In the genomic region with DNA sequence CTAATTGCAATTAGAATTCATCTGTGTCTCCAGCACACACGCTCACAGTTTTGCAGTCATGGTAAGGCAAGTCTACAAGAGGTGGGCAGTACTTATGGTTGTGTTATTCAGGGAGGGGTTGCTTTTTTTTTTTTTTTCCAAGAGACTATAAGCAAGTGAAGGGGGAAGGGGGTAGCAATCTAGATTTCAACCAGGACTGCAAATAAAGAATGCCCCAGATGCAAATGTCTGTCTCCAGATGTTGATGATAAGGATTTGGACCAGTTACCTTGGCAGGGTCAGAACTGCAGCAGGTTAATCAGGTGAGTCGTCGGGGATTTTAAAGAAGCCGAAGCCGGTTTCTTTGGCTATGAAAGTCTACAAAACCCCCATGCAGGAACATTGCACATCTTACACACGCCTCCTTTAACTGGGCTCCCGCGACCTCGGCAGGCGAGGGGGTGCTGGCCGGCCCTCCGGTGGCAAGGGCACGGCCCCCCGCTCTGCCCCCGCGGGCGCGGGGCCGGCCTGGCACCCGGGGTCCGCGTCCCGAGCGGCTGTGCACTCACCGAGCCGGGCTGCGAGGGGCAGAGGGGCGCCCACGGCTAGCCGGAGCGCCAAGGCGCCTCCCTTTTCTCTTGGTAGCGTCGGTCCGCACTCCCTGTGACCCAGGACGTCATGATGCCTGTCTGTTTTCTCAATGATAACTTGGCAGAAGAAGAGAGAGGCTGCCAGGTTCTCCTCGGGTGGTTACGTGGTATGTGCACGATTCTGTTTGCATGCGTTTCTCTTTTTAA, we compare ENCODE assay signal across 8 cellular contexts.
DNase-seq lines count a peak whose midpoint lies in the region; ATAC-seq, FAIRE-seq and TF ChIP-seq lines count a peak whose summit lies in the region.

No MANE protein-coding gene starts in this region.

- no peak for ATAC-seq in GM18502 (IDR thresholded peaks at IDR 0.05; ENCODE audit: poor library complexity, unreplicated experiment)

- no peak for FAIRE-seq in keratinocyte (lab: Jason Lieb, UNC)

- no peak for TF ChIP-seq CTCF in BE2C (IDR thresholded peaks at IDR 0.05; ENCODE audit: low read depth, low read length)
- no peak for TF ChIP-seq CTCF in keratinocyte (optimal IDR thresholded peaks at IDR 0.05 in 1 of 3, IDR thresholded peaks at IDR 0.05 in 1 of 3, conservative IDR thresholded peaks at IDR 0.05 in 1 of 3; ENCODE audit: extremely low read depth in 1 of 3, insufficient read depth in 2 of 3, low read length in 3 of 3)

- in situ Hi-C loops in T47D (cut with HindIII; ENCODE audit: low pct_unique_long_range_greater_than_20kb, low sequenced_read_pairs): no loop called here

- no peaks in the 10 kb centered on the region for H3K9me1 ChIP-seq in keratinocyte (ENCODE audit: control insufficient read depth, extremely low read depth, insufficient read depth, low read length)

- intact Hi-C loops in posterior vena cava (cut with DNase I): no loop called here

- H3K27ac ChIP-seq in keratinocyte (ENCODE audit: control insufficient read depth, insufficient read depth, low read length) (no peak overlapping the region), subcutaneous abdominal adipose tissue (ENCODE audit: low read depth, low read length) (no peak overlapping the region)

- peak overlapping the region; percentile 67 for H3K4me2 ChIP-seq in keratinocyte (ENCODE audit: control insufficient read depth, extremely low read depth, insufficient read depth, low read depth, low read length)

- peaks cover 14% of the 10 kb centered on the region for H3K27me3 ChIP-seq in BE2C
- H3K27me3 ChIP-seq in keratinocyte (ENCODE audit: control insufficient read depth, extremely low read depth, insufficient read depth, low read length): peaks cover 17% of the 10 kb centered on the region
- H3K27me3 ChIP-seq in subcutaneous abdominal adipose tissue (ENCODE audit: control insufficient read depth in 5 of 5, insufficient read depth in 4 of 5, low read length in 5 of 5): peaks cover 0 to 18% (median 7%) of the 10 kb centered on the region in 5 donors

- H4K20me1 ChIP-seq in keratinocyte (ENCODE audit: control insufficient read depth, extremely low read depth, insufficient read depth, low read length): no peaks in the 10 kb centered on the region

- peak overlapping the region; percentile 52 for H2AFZ ChIP-seq in keratinocyte (ENCODE audit: control insufficient read depth, low read length)

- H3K36me3 ChIP-seq in BE2C (no peaks in the 10 kb centered on the region), keratinocyte (ENCODE audit: control insufficient read depth in 2 of 2, extremely low read depth in 1 of 2, insufficient read depth in 2 of 2, low read length in 2 of 2) (no peaks in the 10 kb centered on the region), subcutaneous abdominal adipose tissue (ENCODE audit: control insufficient read depth in 5 of 5, insufficient read depth in 5 of 5, low read length in 5 of 5) (no peaks in the 10 kb centered on the region)

- peak; percentile 43 for DNase-seq in BE2C
- DNase-seq in NCI-H2081 treated with DMSO at 0.1 percent for 48 hours (lab: John Stamatoyannopoulos, UW): peak; percentile 32
- DNase-seq in T47D (ENCODE audit: low read depth in 1 of 2, low spot score in 1 of 2): peak; percentile 59 to 80
- no peak for DNase-seq in keratinocyte (ENCODE audit: low read depth, low spot score)
- DNase-seq in islet precursor cell: no peak
- no peak for DNase-seq in posterior vena cava (ENCODE audit: low spot score)

- no peaks in the 10 kb centered on the region for H3K79me2 ChIP-seq in keratinocyte (ENCODE audit: control insufficient read depth, insufficient read depth, low read length)

- peak overlapping the region; percentile 58 for H3K4me3 ChIP-seq in BE2C (ENCODE audit: low read depth, low read length)
- H3K4me3 ChIP-seq in keratinocyte (ENCODE audit: control insufficient read depth in 2 of 3, extremely low read depth in 1 of 3, insufficient read depth in 2 of 3, low read depth in 1 of 3, low read length in 3 of 3): peak overlapping the region; percentile 9 to 62 (median 52)
- H3K4me3 ChIP-seq in subcutaneous abdominal adipose tissue (ENCODE audit: low read depth in 1 of 5, low read length in 5 of 5): peak overlapping the region; percentile 48 to 78 (median 62)

- H3K9me3 ChIP-seq in BE2C: no peaks in the 10 kb centered on the region
- no peaks in the 10 kb centered on the region for H3K9me3 ChIP-seq in keratinocyte (ENCODE audit: control insufficient read depth, low read depth, low read length)
- no peaks in the 10 kb centered on the region for H3K9me3 ChIP-seq in subcutaneous abdominal adipose tissue (ENCODE audit: control insufficient read depth in 5 of 5, low read length in 5 of 5)

- H3K4me1 ChIP-seq in BE2C (no peaks in the 10 kb centered on the region), keratinocyte (ENCODE audit: control insufficient read depth, extremely low read depth, insufficient read depth, low read length) (no peaks in the 10 kb centered on the region), subcutaneous abdominal adipose tissue (ENCODE audit: control insufficient read depth in 5 of 5, insufficient read depth in 5 of 5, low read length in 5 of 5) (peaks cover 0 to 25% (median 16%) of the 10 kb centered on the region in 5 donors)

- H3K9ac ChIP-seq in keratinocyte (ENCODE audit: control insufficient read depth, extremely low read depth, insufficient read depth, low read length): peak overlapping the region; percentile 49
- peak overlapping the region in 2 of 5 donors; percentile 55 to 62 for H3K9ac ChIP-seq in subcutaneous abdominal adipose tissue (ENCODE audit: low read length in 5 of 5)

- dilution Hi-C loops in keratinocyte (cut with MboI; ENCODE audit: extremely low pct_ligation_motif_present, low sequenced_read_pairs): no loop called here

Comparison
In these comparisons a context has a peak if more than half of its experiments do, and no peak if none do; other contexts are left out.
1. DNase-seq: peak in BE2C (single experiment), NCI-H2081 treated with DMSO at 0.1 percent for 48 hours (single experiment) and T47D (2 of 2); none in keratinocyte (single experiment), islet precursor cell (single experiment) and posterior vena cava (single experiment).
2. Peak in every context shown above with its lines, with median percentiles within 50 percentile points of each other: H3K4me3 ChIP-seq.